Comparison of ENCODE assay signal across 20 cellular contexts in the genomic region with DNA sequence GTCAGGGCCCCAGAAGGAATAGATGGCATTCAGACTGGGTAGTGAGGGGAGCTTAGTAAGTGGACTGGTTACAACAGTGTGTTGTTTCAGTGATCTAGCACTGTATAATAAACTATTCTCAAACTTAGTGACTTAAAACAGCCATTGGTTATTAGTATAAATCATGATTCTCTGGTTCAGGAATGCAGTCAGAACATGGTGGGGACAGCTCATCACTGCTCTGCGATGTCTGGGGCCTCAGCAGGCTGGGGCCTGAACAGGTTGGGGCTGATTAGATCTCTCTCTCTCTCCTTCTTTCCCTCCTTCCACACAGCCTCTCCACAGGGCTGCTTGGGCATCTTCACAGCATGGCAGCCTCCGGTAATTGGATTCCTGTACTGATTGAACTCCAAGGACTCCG.
"Had no signal": no experiment of that assay in that cellular context is flagged by ENCODE, and none has a peak within 500 bp of the region (broad histone marks: within the 10 kb centered on the region; RNA-seq: fewer than 3 reads in every experiment).

No MANE protein-coding gene starts in this region.

- H3K27ac Mint-ChIP-seq: activated B cell treated with CpG ODN at 0.5 μM for 24 hours; activated CD4-positive, alpha-beta memory T cell treated with anti-CD3 and anti-CD28 coated beads, Interleukin-2, amount 10 ng/mL, durations not matched to agents 7 days and 5 days; activated CD8-positive, alpha-beta memory T cell treated with anti-CD3 and anti-CD28 coated beads, Interleukin-2, amount 10 ng/mL, durations not matched to agents 7 days and 5 days; activated naive CD8-positive, alpha-beta T cell treated with anti-CD3 and anti-CD28 coated beads for 36 hours; brain; nephron progenitor cell; stimulated activated naive CD8-positive, alpha-beta T cell treated with anti-CD3 and anti-CD28 coated beads, Interleukin-15, Interleukin-2, amounts not matched to agents 100 ng/mL and 50 ng/mL, for 24 hours had no signal

- H3K9me3 Mint-ChIP-seq: activated B cell treated with CpG ODN at 0.5 μM for 24 hours; activated CD4-positive, alpha-beta memory T cell treated with anti-CD3 and anti-CD28 coated beads, Interleukin-2, amount 10 ng/mL, durations not matched to agents 7 days and 5 days; activated naive CD8-positive, alpha-beta T cell treated with anti-CD3 and anti-CD28 coated beads for 36 hours; central memory CD8-positive, alpha-beta T cell; stimulated activated naive CD8-positive, alpha-beta T cell treated with anti-CD3 and anti-CD28 coated beads, Interleukin-15, Interleukin-2, amounts not matched to agents 100 ng/mL and 50 ng/mL, for 24 hours had no signal

- H3K4me3 ChIP-seq: heart right ventricle, lung, transverse colon had no signal

- H3K4me3 Mint-ChIP-seq: activated B cell treated with CpG ODN at 0.5 μM for 24 hours; activated CD4-positive, alpha-beta memory T cell treated with anti-CD3 and anti-CD28 coated beads, Interleukin-2, amount 10 ng/mL, durations not matched to agents 7 days and 5 days; activated CD8-positive, alpha-beta memory T cell treated with anti-CD3 and anti-CD28 coated beads, Interleukin-2, amount 10 ng/mL, durations not matched to agents 7 days and 5 days; activated naive CD8-positive, alpha-beta T cell treated with anti-CD3 and anti-CD28 coated beads for 36 hours; brain; central memory CD8-positive, alpha-beta T cell; nephron progenitor cell; stimulated activated naive CD8-positive, alpha-beta T cell treated with anti-CD3 and anti-CD28 coated beads, Interleukin-15, Interleukin-2, amounts not matched to agents 100 ng/mL and 50 ng/mL, for 24 hours had no signal

- DNase-seq: activated B cell treated with CpG ODN at 0.5 μM for 24 hours; activated CD4-positive, alpha-beta memory T cell treated with anti-CD3 and anti-CD28 coated beads, Interleukin-2, amount 10 ng/mL, durations not matched to agents 7 days and 5 days; activated CD4-positive, alpha-beta T cell treated with anti-CD3 and anti-CD28 coated beads for 4 hours; activated CD8-positive, alpha-beta memory T cell treated with anti-CD3 and anti-CD28 coated beads, Interleukin-2, amount 10 ng/mL, durations not matched to agents 7 days and 5 days; activated naive CD8-positive, alpha-beta T cell treated with anti-CD3 and anti-CD28 coated beads for 36 hours; amygdala; cortex of kidney; heart right ventricle; left colon; midbrain; nephron progenitor cell; occipital lobe; SW 1271; T-helper 2 cell; transverse colon had no signal

- ATAC-seq: activated CD8-positive, alpha-beta memory T cell treated with anti-CD3 and anti-CD28 coated beads, Interleukin-2, amount 10 ng/mL, durations not matched to agents 7 days and 5 days; esophagus mucosa; heart right ventricle; left colon had no signal

- H3K27me3 ChIP-seq: heart right ventricle, transverse colon had no signal

- H3K27ac ChIP-seq: heart right ventricle, transverse colon had no signal

- H3K4me1 Mint-ChIP-seq: activated B cell treated with CpG ODN at 0.5 μM for 24 hours; activated CD8-positive, alpha-beta memory T cell treated with anti-CD3 and anti-CD28 coated beads, Interleukin-2, amount 10 ng/mL, durations not matched to agents 7 days and 5 days; activated naive CD8-positive, alpha-beta T cell treated with anti-CD3 and anti-CD28 coated beads for 36 hours; brain; central memory CD8-positive, alpha-beta T cell; nephron progenitor cell had no signal

- H3K36me3 ChIP-seq: heart right ventricle, transverse colon had no signal

- H3K36me3 Mint-ChIP-seq: activated CD8-positive, alpha-beta memory T cell treated with anti-CD3 and anti-CD28 coated beads, Interleukin-2, amount 10 ng/mL, durations not matched to agents 7 days and 5 days; activated naive CD8-positive, alpha-beta T cell treated with anti-CD3 and anti-CD28 coated beads for 36 hours; brain had no signal

- H3K9me3 ChIP-seq: heart right ventricle, transverse colon had no signal

- H3K27me3 Mint-ChIP-seq: activated B cell treated with CpG ODN at 0.5 μM for 24 hours; activated CD4-positive, alpha-beta memory T cell treated with anti-CD3 and anti-CD28 coated beads, Interleukin-2, amount 10 ng/mL, durations not matched to agents 7 days and 5 days; stimulated activated naive CD8-positive, alpha-beta T cell treated with anti-CD3 and anti-CD28 coated beads, Interleukin-15, Interleukin-2, amounts not matched to agents 100 ng/mL and 50 ng/mL, for 24 hours had no signal

- H3K4me1 ChIP-seq: transverse colon had no signal
